In the genomic region with DNA sequence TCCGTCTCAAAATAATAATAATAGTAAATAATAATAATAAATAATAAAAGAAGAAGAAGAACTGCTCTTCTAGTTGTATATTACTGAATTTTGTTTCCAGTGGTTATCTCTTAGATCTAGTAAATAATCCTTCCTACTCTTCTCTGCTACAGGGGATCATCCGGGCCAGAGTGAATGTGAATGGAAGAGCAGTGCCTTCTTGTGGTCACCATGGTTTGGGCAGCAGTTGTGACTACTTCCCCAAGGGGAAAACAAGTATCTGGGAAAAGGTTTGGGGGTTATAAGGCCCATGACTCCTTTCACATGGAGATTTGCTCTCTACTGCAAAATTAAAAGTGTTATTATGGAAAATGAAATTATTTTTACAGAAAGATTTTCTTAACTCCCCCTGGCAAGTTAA, we compare ENCODE assay signal across 1 cellular context.
TF ChIP-seq lines count a peak whose summit lies in the region.

No MANE protein-coding gene starts in this region.

TF ChIP-seq in GM12878, 131 proteins besides CTCF, POLR2A, EP300 and RAD21:
- TF ChIP-seq STAT3 (IDR thresholded peaks at IDR 0.05; ENCODE audit: low read depth, low read length) (no peak), SMAD5 (IDR thresholded peaks at IDR 0.05; ENCODE audit: low read depth) (no peak), CREB1 (IDR thresholded peaks at IDR 0.05; ENCODE audit: low read depth) (no peak), FOS (IDR thresholded peaks at IDR 0.05; ENCODE audit: borderline replicate concordance, extremely low read depth, insufficient read length) (no peak), CBX5 (IDR thresholded peaks at IDR 0.05; ENCODE audit: low read depth) (no peak), PAX8 (IDR thresholded peaks at IDR 0.05) (no peak), SIX5 (IDR thresholded peaks at IDR 0.05; ENCODE audit: low read depth, low read length, severe bottlenecking) (no peak), SRF (IDR thresholded peaks at IDR 0.05; ENCODE audit: low read depth in 2 of 2, low read length in 2 of 2) (no peak), RBBP5 (conservative IDR thresholded peaks at IDR 0.05) (no peak), RB1 (IDR thresholded peaks at IDR 0.05; ENCODE audit: borderline replicate concordance) (no peak)
- TF ChIP-seq, protein P1, sequence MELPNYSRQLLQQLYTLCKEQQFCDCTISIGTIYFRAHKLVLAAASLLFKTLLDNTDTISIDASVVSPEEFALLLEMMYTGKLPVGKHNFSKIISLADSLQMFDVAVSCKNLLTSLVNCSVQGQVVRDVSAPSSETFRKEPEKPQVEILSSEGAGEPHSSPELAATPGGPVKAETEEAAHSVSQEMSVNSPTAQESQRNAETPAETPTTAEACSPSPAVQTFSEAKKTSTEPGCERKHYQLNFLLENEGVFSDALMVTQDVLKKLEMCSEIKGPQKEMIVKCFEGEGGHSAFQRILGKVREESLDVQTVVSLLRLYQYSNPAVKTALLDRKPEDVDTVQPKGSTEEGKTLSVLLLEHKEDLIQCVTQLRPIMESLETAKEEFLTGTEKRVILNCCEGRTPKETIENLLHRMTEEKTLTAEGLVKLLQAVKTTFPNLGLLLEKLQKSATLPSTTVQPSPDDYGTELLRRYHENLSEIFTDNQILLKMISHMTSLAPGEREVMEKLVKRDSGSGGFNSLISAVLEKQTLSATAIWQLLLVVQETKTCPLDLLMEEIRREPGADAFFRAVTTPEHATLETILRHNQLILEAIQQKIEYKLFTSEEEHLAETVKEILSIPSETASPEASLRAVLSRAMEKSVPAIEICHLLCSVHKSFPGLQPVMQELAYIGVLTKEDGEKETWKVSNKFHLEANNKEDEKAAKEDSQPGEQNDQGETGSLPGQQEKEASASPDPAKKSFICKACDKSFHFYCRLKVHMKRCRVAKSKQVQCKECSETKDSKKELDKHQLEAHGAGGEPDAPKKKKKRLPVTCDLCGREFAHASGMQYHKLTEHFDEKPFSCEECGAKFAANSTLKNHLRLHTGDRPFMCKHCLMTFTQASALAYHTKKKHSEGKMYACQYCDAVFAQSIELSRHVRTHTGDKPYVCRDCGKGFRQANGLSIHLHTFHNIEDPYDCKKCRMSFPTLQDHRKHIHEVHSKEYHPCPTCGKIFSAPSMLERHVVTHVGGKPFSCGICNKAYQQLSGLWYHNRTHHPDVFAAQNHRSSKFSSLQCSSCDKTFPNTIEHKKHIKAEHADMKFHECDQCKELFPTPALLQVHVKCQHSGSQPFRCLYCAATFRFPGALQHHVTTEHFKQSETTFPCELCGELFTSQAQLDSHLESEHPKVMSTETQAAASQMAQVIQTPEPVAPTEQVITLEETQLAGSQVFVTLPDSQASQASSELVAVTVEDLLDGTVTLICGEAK (IDR thresholded peaks at IDR 0.05; ENCODE audit: borderline replicate concordance), result no peak
- TF ChIP-seq, protein P2, sequence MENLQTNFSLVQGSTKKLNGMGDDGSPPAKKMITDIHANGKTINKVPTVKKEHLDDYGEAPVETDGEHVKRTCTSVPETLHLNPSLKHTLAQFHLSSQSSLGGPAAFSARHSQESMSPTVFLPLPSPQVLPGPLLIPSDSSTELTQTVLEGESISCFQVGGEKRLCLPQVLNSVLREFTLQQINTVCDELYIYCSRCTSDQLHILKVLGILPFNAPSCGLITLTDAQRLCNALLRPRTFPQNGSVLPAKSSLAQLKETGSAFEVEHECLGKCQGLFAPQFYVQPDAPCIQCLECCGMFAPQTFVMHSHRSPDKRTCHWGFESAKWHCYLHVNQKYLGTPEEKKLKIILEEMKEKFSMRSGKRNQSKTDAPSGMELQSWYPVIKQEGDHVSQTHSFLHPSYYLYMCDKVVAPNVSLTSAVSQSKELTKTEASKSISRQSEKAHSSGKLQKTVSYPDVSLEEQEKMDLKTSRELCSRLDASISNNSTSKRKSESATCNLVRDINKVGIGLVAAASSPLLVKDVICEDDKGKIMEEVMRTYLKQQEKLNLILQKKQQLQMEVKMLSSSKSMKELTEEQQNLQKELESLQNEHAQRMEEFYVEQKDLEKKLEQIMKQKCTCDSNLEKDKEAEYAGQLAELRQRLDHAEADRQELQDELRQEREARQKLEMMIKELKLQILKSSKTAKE (IDR thresholded peaks at IDR 0.05; ENCODE audit: low read depth, poor library complexity, severe bottlenecking), result no peak
- TF ChIP-seq, protein P3, sequence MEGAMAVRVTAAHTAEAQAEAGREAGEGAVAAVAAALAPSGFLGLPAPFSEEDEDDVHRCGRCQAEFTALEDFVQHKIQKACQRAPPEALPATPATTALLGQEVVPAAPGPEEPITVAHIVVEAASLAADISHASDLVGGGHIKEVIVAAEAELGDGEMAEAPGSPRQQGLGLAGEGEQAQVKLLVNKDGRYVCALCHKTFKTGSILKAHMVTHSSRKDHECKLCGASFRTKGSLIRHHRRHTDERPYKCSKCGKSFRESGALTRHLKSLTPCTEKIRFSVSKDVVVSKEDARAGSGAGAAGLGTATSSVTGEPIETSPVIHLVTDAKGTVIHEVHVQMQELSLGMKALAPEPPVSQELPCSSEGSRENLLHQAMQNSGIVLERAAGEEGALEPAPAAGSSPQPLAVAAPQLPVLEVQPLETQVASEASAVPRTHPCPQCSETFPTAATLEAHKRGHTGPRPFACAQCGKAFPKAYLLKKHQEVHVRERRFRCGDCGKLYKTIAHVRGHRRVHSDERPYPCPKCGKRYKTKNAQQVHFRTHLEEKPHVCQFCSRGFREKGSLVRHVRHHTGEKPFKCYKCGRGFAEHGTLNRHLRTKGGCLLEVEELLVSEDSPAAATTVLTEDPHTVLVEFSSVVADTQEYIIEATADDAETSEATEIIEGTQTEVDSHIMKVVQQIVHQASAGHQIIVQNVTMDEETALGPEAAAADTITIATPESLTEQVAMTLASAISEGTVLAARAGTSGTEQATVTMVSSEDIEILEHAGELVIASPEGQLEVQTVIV (IDR thresholded peaks at IDR 0.05; ENCODE audit: borderline replicate concordance, partially characterized antibody), result no peak
- TF ChIP-seq, protein P4, sequence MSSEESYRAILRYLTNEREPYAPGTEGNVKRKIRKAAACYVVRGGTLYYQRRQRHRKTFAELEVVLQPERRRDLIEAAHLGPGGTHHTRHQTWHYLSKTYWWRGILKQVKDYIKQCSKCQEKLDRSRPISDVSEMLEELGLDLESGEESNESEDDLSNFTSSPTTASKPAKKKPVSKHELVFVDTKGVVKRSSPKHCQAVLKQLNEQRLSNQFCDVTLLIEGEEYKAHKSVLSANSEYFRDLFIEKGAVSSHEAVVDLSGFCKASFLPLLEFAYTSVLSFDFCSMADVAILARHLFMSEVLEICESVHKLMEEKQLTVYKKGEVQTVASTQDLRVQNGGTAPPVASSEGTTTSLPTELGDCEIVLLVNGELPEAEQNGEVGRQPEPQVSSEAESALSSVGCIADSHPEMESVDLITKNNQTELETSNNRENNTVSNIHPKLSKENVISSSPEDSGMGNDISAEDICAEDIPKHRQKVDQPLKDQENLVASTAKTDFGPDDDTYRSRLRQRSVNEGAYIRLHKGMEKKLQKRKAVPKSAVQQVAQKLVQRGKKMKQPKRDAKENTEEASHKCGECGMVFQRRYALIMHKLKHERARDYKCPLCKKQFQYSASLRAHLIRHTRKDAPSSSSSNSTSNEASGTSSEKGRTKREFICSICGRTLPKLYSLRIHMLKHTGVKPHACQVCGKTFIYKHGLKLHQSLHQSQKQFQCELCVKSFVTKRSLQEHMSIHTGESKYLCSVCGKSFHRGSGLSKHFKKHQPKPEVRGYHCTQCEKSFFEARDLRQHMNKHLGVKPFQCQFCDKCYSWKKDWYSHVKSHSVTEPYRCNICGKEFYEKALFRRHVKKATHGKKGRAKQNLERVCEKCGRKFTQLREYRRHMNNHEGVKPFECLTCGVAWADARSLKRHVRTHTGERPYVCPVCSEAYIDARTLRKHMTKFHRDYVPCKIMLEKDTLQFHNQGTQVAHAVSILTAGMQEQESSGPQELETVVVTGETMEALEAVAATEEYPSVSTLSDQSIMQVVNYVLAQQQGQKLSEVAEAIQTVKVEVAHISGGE (CRISPR knock-in tag; IDR thresholded peaks at IDR 0.05), result no peak
- TF ChIP-seq, protein P5, sequence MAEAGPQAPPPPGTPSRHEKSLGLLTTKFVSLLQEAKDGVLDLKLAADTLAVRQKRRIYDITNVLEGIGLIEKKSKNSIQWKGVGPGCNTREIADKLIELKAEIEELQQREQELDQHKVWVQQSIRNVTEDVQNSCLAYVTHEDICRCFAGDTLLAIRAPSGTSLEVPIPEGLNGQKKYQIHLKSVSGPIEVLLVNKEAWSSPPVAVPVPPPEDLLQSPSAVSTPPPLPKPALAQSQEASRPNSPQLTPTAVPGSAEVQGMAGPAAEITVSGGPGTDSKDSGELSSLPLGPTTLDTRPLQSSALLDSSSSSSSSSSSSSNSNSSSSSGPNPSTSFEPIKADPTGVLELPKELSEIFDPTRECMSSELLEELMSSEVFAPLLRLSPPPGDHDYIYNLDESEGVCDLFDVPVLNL (IDR thresholded peaks at IDR 0.05; ENCODE audit: low read depth, low read length), result no peak
